In the genomic region with DNA sequence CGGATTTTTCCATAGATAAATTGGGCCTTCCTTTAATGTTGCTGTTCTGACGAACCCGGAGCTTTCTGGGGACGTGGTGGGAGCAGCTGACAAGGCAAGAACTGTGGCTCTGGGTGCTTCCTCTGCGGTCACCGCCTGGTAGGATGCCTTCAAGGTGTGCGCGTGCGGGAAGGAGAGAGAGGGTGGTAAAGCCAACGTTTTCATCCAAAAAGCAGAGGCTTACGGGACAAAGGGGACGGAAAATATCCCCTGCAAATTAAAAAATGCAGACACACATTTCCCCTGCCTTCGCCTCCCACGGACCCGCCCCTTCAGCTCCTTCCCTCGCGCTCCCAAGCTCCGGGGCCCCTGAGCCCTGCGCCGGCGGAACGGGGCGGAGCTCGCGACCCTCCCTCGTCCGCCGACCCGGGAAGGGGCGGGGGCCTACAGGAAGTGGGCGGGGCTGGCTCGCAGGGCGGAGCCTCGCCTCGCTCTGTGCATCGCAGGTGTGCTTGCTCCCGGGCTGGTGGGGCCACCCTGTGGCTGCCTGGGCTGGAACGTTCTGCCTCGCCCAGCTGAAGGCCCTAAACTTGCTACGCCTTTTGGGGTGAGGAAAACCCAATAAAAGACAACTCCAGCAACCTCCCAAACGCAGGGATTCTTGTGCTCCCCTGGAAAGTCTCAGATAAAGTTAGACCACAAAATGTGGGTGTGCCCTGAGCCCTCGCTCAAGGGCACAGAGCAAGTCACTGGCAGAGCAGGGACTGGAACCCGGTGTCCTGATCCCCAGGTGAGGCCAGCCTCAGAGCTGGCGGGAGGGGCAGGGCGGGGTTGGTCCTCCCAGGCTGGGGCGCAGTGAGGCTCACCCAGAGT, we compare ENCODE assay signal across 8 cellular contexts. TPM values are rescaled to one million over a fixed set of nuclear protein-coding genes. Genes with fewer than 3 reads are reported as not detected.
DNase-seq lines count a peak whose midpoint lies in the region; ATAC-seq lines count a peak whose summit lies in the region.

No MANE protein-coding gene starts in this region.

- H3K36me3 ChIP-seq in GM23248 (ENCODE audit: low read depth) = no peaks in the 10 kb centered on the region
- no peaks in the 10 kb centered on the region for H3K36me3 ChIP-seq in naive thymus-derived CD4-positive, alpha-beta T cell (ENCODE audit: control insufficient read depth in 2 of 3, insufficient read depth in 3 of 3, low read length in 3 of 3)

- H3K9me2 ChIP-seq in GM23248 (ENCODE audit: insufficient read depth) = no peaks in the 10 kb centered on the region

- H3K9me3 Mint-ChIP-seq in naive thymus-derived CD4-positive, alpha-beta T cell = peaks cover 0 to 5% (median 0%) of the 10 kb centered on the region in 11 donors
- no peaks in the 10 kb centered on the region for H3K9me3 Mint-ChIP-seq in stimulated activated effector memory CD8-positive, alpha-beta T cell treated with anti-CD3 and anti-CD28 coated beads, Interleukin-12 subunit alpha, Interleukin-12 subunit beta, amount 100 ng/mL, for 72 hours

- H3K4me3 Mint-ChIP-seq in naive thymus-derived CD4-positive, alpha-beta T cell = peak overlapping the region; percentile 72 to 88 (median 78)
- H3K4me3 Mint-ChIP-seq in stimulated activated effector memory CD8-positive, alpha-beta T cell treated with anti-CD3 and anti-CD28 coated beads, Interleukin-12 subunit alpha, Interleukin-12 subunit beta, amount 100 ng/mL, for 72 hours = peak overlapping the region; percentile 75

- peak overlapping the region; percentile 44 for H2AFZ ChIP-seq in GM23248

- H3K9me3 ChIP-seq in GM23248 (ENCODE audit: low read depth) = no peaks in the 10 kb centered on the region
- no peaks in the 10 kb centered on the region for H3K9me3 ChIP-seq in naive thymus-derived CD4-positive, alpha-beta T cell (ENCODE audit: control insufficient read depth in 2 of 3, low read length in 3 of 3)

- H4K20me1 ChIP-seq in GM23248 (ENCODE audit: insufficient read depth) = no peaks in the 10 kb centered on the region

- peaks cover 6% of the 10 kb centered on the region; the same call in 1 of the 2 replicates for H3K4me1 ChIP-seq in GM23248 (ENCODE audit: insufficient read depth)
- peaks cover 25 to 34% of the 10 kb centered on the region in 2 donors for H3K4me1 ChIP-seq in naive thymus-derived CD4-positive, alpha-beta T cell (ENCODE audit: control insufficient read depth in 2 of 2, insufficient read depth in 2 of 2, low read length in 2 of 2)

- no peaks in the 10 kb centered on the region for H3K36me3 Mint-ChIP-seq in naive thymus-derived CD4-positive, alpha-beta T cell
- peaks cover 6% of the 10 kb centered on the region for H3K36me3 Mint-ChIP-seq in stimulated activated effector memory CD8-positive, alpha-beta T cell treated with anti-CD3 and anti-CD28 coated beads, Interleukin-12 subunit alpha, Interleukin-12 subunit beta, amount 100 ng/mL, for 72 hours

- intact Hi-C loops in naive thymus-derived CD4-positive, alpha-beta T cell (cut with micrococcal nuclease) = loop anchor here (1.0 to 10.0 kb wide), 11 partner anchors 25 to 683 kb away; a partner anchor contains a TSS

- H3K27ac ChIP-seq in GM23248 = no peak overlapping the region
- peak overlapping the region; percentile 75 for H3K27ac ChIP-seq in naive thymus-derived CD4-positive, alpha-beta T cell (ENCODE audit: low read depth, low read length)

- DNase-seq in DMS153 treated with DMSO at 0.1 percent for 48 hours (lab: John Stamatoyannopoulos, UW; ENCODE audit: unreplicated experiment) (peak; percentile 39), GM23248 (no peak), NCI-H1436 treated with DMSO at 0.1 percent for 48 hours (lab: John Stamatoyannopoulos, UW) (peak; percentile 13), kidney glomerular epithelial cell (lab: John Stamatoyannopoulos, UW) (no peak)
- DNase-seq in activated CD4-positive, alpha-beta T cell treated with anti-CD3 and anti-CD28 coated beads, Interleukin-2, amount 50 U/mL, for 24 hours (ENCODE audit: low read depth in 1 of 2, low spot score in 1 of 2) = peak; percentile 47 to 57
- peak; percentile 75 for DNase-seq in effector CD8-positive, alpha-beta T cell (lab: John Stamatoyannopoulos, UW)
- peak; percentile 72 to 91 (median 88) for DNase-seq in naive thymus-derived CD4-positive, alpha-beta T cell
- peak; percentile 52 to 84 for DNase-seq in stimulated activated effector memory CD8-positive, alpha-beta T cell treated with anti-CD3 and anti-CD28 coated beads, Interleukin-12 subunit alpha, Interleukin-12 subunit beta, amount 100 ng/mL, for 72 hours (ENCODE audit: low spot score in 2 of 2)

- peaks cover 8 to 45% (median 33%) of the 10 kb centered on the region in 7 donors for H3K4me1 Mint-ChIP-seq in naive thymus-derived CD4-positive, alpha-beta T cell
- H3K4me1 Mint-ChIP-seq in stimulated activated effector memory CD8-positive, alpha-beta T cell treated with anti-CD3 and anti-CD28 coated beads, Interleukin-12 subunit alpha, Interleukin-12 subunit beta, amount 100 ng/mL, for 72 hours = peaks cover 33% of the 10 kb centered on the region

- H3K4me2 ChIP-seq in GM23248 (ENCODE audit: unreplicated experiment) = no peak overlapping the region

- H3K4me3 ChIP-seq in GM23248 = peak overlapping the region; percentile 50; the same call in 1 of the 2 replicates
- peak overlapping the region; percentile 66 for H3K4me3 ChIP-seq in naive thymus-derived CD4-positive, alpha-beta T cell (ENCODE audit: low read length)

- H3K27me3 Mint-ChIP-seq in naive thymus-derived CD4-positive, alpha-beta T cell = peaks cover 0 to 15% (median 0%) of the 10 kb centered on the region in 5 donors

- CTCF ChIA-PET in naive thymus-derived CD4-positive, alpha-beta T cell (lab: Charles Lee) = interaction anchor here (0.8 to 5.7 kb wide), 9 partner anchors 23 to 452 kb away, joined by 3 to 56 read pairs (median 5); a partner anchor contains a TSS

- peak overlapping the region in 8 of 9 donors; percentile 77 to 92 (median 86) for H3K27ac Mint-ChIP-seq in naive thymus-derived CD4-positive, alpha-beta T cell
- H3K27ac Mint-ChIP-seq in stimulated activated effector memory CD8-positive, alpha-beta T cell treated with anti-CD3 and anti-CD28 coated beads, Interleukin-12 subunit alpha, Interleukin-12 subunit beta, amount 100 ng/mL, for 72 hours = no peak overlapping the region

- POLR2A ChIA-PET in naive thymus-derived CD4-positive, alpha-beta T cell (lab: Charles Lee) = interaction anchor here (0.6 to 1.7 kb wide), 6 partner anchors 22 to 619 kb away, joined by 3 to 8 read pairs (median 4); a partner anchor contains a TSS

- H3K27me3 ChIP-seq in GM23248 (replicated peaks; ENCODE audit: insufficient read depth) = no peaks in the 10 kb centered on the region
- no peaks in the 10 kb centered on the region for H3K27me3 ChIP-seq in naive thymus-derived CD4-positive, alpha-beta T cell (ENCODE audit: control insufficient read depth in 2 of 2, insufficient read depth in 2 of 2, low read length in 2 of 2)

- 21 to 30% methylated on average over 20 to 43 of the region's 46 CpGs for WGBS in GM23248 (ENCODE audit: low coverage in 1 of 2, low lambda C conversion rate in 2 of 2, missing lambda C conversion rate in 2 of 2), 2 experiments

- H3K79me2 ChIP-seq in GM23248 (ENCODE audit: insufficient read depth) = no peaks in the 10 kb centered on the region

- no peak overlapping the region for H3K9ac ChIP-seq in GM23248

- in situ Hi-C loops in GM23248 (cut with MboI) = loop anchor here (5.0 to 10.0 kb wide), 3 partner anchors 293 to 455 kb away; no protein-coding TSS in a partner anchor

- H3F3A ChIP-seq in GM23248 (ENCODE audit: insufficient read depth) = no peaks in the 10 kb centered on the region

- peak; percentile 93 for ATAC-seq in naive thymus-derived CD4-positive, alpha-beta T cell
- ATAC-seq in stimulated activated effector memory CD8-positive, alpha-beta T cell treated with anti-CD3 and anti-CD28 coated beads, Interleukin-12 subunit alpha, Interleukin-12 subunit beta, amount 100 ng/mL, for 72 hours = peak; percentile 75

RNA-seq across cellular contexts. Expression of a gene that starts 25.4 kb away (rescaled TPM):
- total RNA-seq in GM23248 (2014; rRNA removed; shearing (Covaris generic)) = 34.9 and 46.4 TPM in 2 replicates
- 46.8 and 53.6 TPM in 2 replicates for polyA plus RNA-seq in GM23248 (2016; fragmentation: Nextera tagmentation; extraction: Ambion mirVana)
- total RNA-seq in naive thymus-derived CD4-positive, alpha-beta T cell = 10 to 100 TPM; 12.6 to 22.7 (median 17.4) TPM
- 10 to 100 TPM; 35.1 to 43.7 TPM for polyA plus RNA-seq in naive thymus-derived CD4-positive, alpha-beta T cell

Comparison
In these comparisons a context has a peak if more than half of its experiments do, and no peak if none do; other contexts are left out.
1. DNase-seq: peak in DMS153 treated with DMSO at 0.1 percent for 48 hours (single experiment), NCI-H1436 treated with DMSO at 0.1 percent for 48 hours (single experiment), activated CD4-positive, alpha-beta T cell treated with anti-CD3 and anti-CD28 coated beads, Interleukin-2, amount 50 U/mL, for 24 hours (2 of 2), effector CD8-positive, alpha-beta T cell (single experiment), naive thymus-derived CD4-positive, alpha-beta T cell (9 of 9) and stimulated activated effector memory CD8-positive, alpha-beta T cell treated with anti-CD3 and anti-CD28 coated beads, Interleukin-12 subunit alpha, Interleukin-12 subunit beta, amount 100 ng/mL, for 72 hours (2 of 2); none in GM23248 (single experiment) and kidney glomerular epithelial cell (single experiment).